ENCODE assay signal across 8 cellular contexts in genomic region chr14:28609228-28609828, GRCh38.
A peak's percentile ranks its signal among the peaks of the same experiment; 100 is the strongest.
DNase-seq lines count a peak whose midpoint lies in the region; ATAC-seq, FAIRE-seq and TF ChIP-seq lines count a peak whose summit lies in the region.

No MANE protein-coding gene starts in this region.

- ATAC-seq in GM18511 (IDR thresholded peaks at IDR 0.05; ENCODE audit: unreplicated experiment): peak; percentile 50
- peak in 3 of 4 donors; percentile 59 to 78 (median 72) for ATAC-seq in pancreas
- no peak for ATAC-seq in HG03571 (IDR thresholded peaks at IDR 0.05; ENCODE audit: unreplicated experiment)
- no peak for ATAC-seq in GM21786 (IDR thresholded peaks at IDR 0.05; ENCODE audit: unreplicated experiment)

- FAIRE-seq in pancreas (lab: Jason Lieb, UNC): no peak

- intact Hi-C loops in pancreas (cut with DNase I): no loop called here

- H3K36me3 ChIP-seq in pancreas: no peaks in the 10 kb centered on the region

- H3K9me3 ChIP-seq in pancreas: peaks cover 0 to 4% (median 0%) of the 10 kb centered on the region in 4 donors

- TF ChIP-seq CTCF in pancreas (IDR thresholded peaks at IDR 0.05): peak; percentile 30 to 62 (median 49)

- H3K4me3 ChIP-seq in pancreas: no peak overlapping the region

- H3K27me3 ChIP-seq in pancreas: peaks cover 0 to 8% (median 2%) of the 10 kb centered on the region in 4 donors

- WGBS in pancreas, 2 donors: 1 to 2% methylated on average over 6 of the region's 6 CpGs

- H3K4me1 ChIP-seq in pancreas: no peaks in the 10 kb centered on the region

- H3K27ac ChIP-seq in pancreas: no peak overlapping the region

- peak; percentile 92 for DNase-seq in Ammon's horn (ENCODE audit: low spot score)
- peak; percentile 71 for DNase-seq in NCI-H128 (lab: John Stamatoyannopoulos, UW; ENCODE audit: unreplicated experiment)
- DNase-seq in SW480 (ENCODE audit: low spot score): peak; percentile 41
- DNase-seq in fibroblast of peridontal ligament (ENCODE audit: extremely low read depth): peak; percentile 78
- DNase-seq in pancreas: peak in 5 of 6 donors; percentile 10 to 72 (median 37)

Comparison
In these comparisons a context has a peak if more than half of its experiments do, and no peak if none do; other contexts are left out.
1. DNase-seq: peak in every context shown above with its lines; median percentile 92 in Ammon's horn; 78 in fibroblast of peridontal ligament; 71 in NCI-H128; 41 in SW480; 37 in pancreas.
2. ATAC-seq: peak in GM18511 (single experiment) and pancreas (3 of 4); none in HG03571 (single experiment) and GM21786 (single experiment).